11 cellular contexts compared by ENCODE assay signal in genomic region chr15:95929232-95929846, GRCh38.
DNase-seq lines count a peak whose midpoint lies in the region; ATAC-seq and TF ChIP-seq lines count a peak whose summit lies in the region.
"Had no signal": no experiment of that assay in that cellular context is flagged by ENCODE, and none has a peak within 500 bp of the region (broad histone marks: within the 10 kb centered on the region; RNA-seq: fewer than 3 reads in every experiment).

No MANE protein-coding gene starts in this region.

- no peak overlapping the region for H3K56ac ChIP-seq in H9 (ENCODE audit: insufficient read length, low read depth, low read length)

- H3K18ac ChIP-seq in H9 (ENCODE audit: insufficient read length, low read depth, low read length), result no peak overlapping the region

- CTCF ChIA-PET in activated CD8-positive, alpha-beta T cell treated with anti-CD3 and anti-CD28 coated beads, Interleukin-2, amount 10 ng/mL, durations not matched to agents 7 days and 5 days (lab: Charles Lee), result no interaction called here

- H3K27ac ChIP-seq in DND-41 (ENCODE audit: low read length), result peak overlapping the region; percentile 77
- H3K27ac ChIP-seq in H9 (ENCODE audit: insufficient read length, low read depth, low read length), result no peak overlapping the region
- no peak overlapping the region for H3K27ac ChIP-seq in lower lobe of right lung
- no peak overlapping the region for H3K27ac ChIP-seq in esophagus muscularis mucosa (replicated peaks in 1 of 4)

- H2BK12ac ChIP-seq in H9 (ENCODE audit: insufficient read length, low read depth, low read length), result no peak overlapping the region

- no peaks in the 10 kb centered on the region for H3K23me2 ChIP-seq in H9 (ENCODE audit: insufficient read length, low read depth, low read length, poor library complexity, severe bottlenecking)

- ATAC-seq in DND-41 (ENCODE audit: insufficient read depth, low read depth), result peak; percentile 91
- peak; percentile 66 for ATAC-seq in GM19467 (IDR thresholded peaks at IDR 0.05; ENCODE audit: unreplicated experiment)
- peak; percentile 84 for ATAC-seq in HG03558 (IDR thresholded peaks at IDR 0.05; ENCODE audit: extremely low read depth, unreplicated experiment)
- no peak for ATAC-seq in activated CD8-positive, alpha-beta T cell treated with anti-CD3 and anti-CD28 coated beads, Interleukin-2, amount 10 ng/mL, durations not matched to agents 7 days and 5 days
- no peak for ATAC-seq in lower lobe of right lung

- peaks cover 6% of the 10 kb centered on the region for H3K27me3 Mint-ChIP-seq in activated CD8-positive, alpha-beta T cell treated with anti-CD3 and anti-CD28 coated beads, Interleukin-2, amount 10 ng/mL, durations not matched to agents 7 days and 5 days (ENCODE audit: low read depth)
- H3K27me3 Mint-ChIP-seq in H9 (ENCODE audit: low read depth), result peaks cover 9% of the 10 kb centered on the region
- H3K27me3 Mint-ChIP-seq: dendritic cell treated with granulocyte-macrophage colony-stimulating factor and Interleukin-4, amounts not matched to agents 40 ng/mL and 50 ng/mL, for 4 days had no signal

- H3K4me1 Mint-ChIP-seq in activated CD8-positive, alpha-beta T cell treated with anti-CD3 and anti-CD28 coated beads, Interleukin-2, amount 10 ng/mL, durations not matched to agents 7 days and 5 days (ENCODE audit: low read depth), result peaks cover 16% of the 10 kb centered on the region
- no peaks in the 10 kb centered on the region for H3K4me1 Mint-ChIP-seq in H9

- H3K27ac Mint-ChIP-seq in activated CD8-positive, alpha-beta T cell treated with anti-CD3 and anti-CD28 coated beads, Interleukin-2, amount 10 ng/mL, durations not matched to agents 7 days and 5 days, result peak overlapping the region; percentile 66
- no peak overlapping the region for H3K27ac Mint-ChIP-seq in H9
- H3K27ac Mint-ChIP-seq: dendritic cell treated with granulocyte-macrophage colony-stimulating factor and Interleukin-4, amounts not matched to agents 40 ng/mL and 50 ng/mL, for 4 days; mesothelial cell of epicardium had no signal

- H2BK5ac ChIP-seq in H9 (ENCODE audit: insufficient read length, low read length), result no peak overlapping the region

- H3K4me2 ChIP-seq in DND-41 (ENCODE audit: insufficient read depth, low read length), result no peak overlapping the region
- H3K4me2 ChIP-seq in H9 (ENCODE audit: insufficient read depth, insufficient read length, low read length), result no peak overlapping the region

- no peak overlapping the region for H2BK15ac ChIP-seq in H9 (ENCODE audit: low read depth, low read length)

- peaks cover 41% of the 10 kb centered on the region for H3K4me1 ChIP-seq in DND-41 (ENCODE audit: insufficient read depth, low read length)
- H3K4me1 ChIP-seq in H9 (ENCODE audit: insufficient read depth, low read length), result no peaks in the 10 kb centered on the region
- H3K4me1 ChIP-seq in lower lobe of right lung, result no peaks in the 10 kb centered on the region
- H3K4me1 ChIP-seq in esophagus muscularis mucosa, result peaks cover 0 to 11% (median 5%) of the 10 kb centered on the region in 4 donors

- no peak overlapping the region for H3K4ac ChIP-seq in H9 (ENCODE audit: low read depth, low read length)

- no peak overlapping the region for H2BK20ac ChIP-seq in H9 (ENCODE audit: low read depth, low read length, poor library complexity, severe bottlenecking)

- TF ChIP-seq CTCF in DND-41 (IDR thresholded peaks at IDR 0.05; ENCODE audit: borderline replicate concordance, extremely low read depth, low read length, poor library complexity, severe bottlenecking) (no peak), H9 (conservative IDR thresholded peaks at IDR 0.05) (no peak), lower lobe of right lung (IDR thresholded peaks at IDR 0.05) (no peak), esophagus muscularis mucosa (IDR thresholded peaks at IDR 0.05) (no peak)

- H3K9ac ChIP-seq in DND-41 (ENCODE audit: low read depth, low read length) (peak overlapping the region; percentile 30; the same call in 1 of the 2 replicates), H9 (ENCODE audit: extremely low read depth, insufficient read length, low read length) (no peak overlapping the region)

- no peak for TF ChIP-seq EP300 in esophagus muscularis mucosa (IDR thresholded peaks at IDR 0.05)

- H2AFZ ChIP-seq in DND-41 (ENCODE audit: low read depth, low read length) (peak overlapping the region; percentile 12), H9 (ENCODE audit: low read length) (no peak overlapping the region)

- peak overlapping the region; percentile 15 for H3K4me3 Mint-ChIP-seq in activated CD8-positive, alpha-beta T cell treated with anti-CD3 and anti-CD28 coated beads, Interleukin-2, amount 10 ng/mL, durations not matched to agents 7 days and 5 days
- H3K4me3 Mint-ChIP-seq in H9, result no peak overlapping the region
- H3K4me3 Mint-ChIP-seq: dendritic cell treated with granulocyte-macrophage colony-stimulating factor and Interleukin-4, amounts not matched to agents 40 ng/mL and 50 ng/mL, for 4 days; mesothelial cell of epicardium had no signal

- no peak overlapping the region for H4K91ac ChIP-seq in H9 (ENCODE audit: insufficient read length, low read depth, low read length)

- peaks cover 10% of the 10 kb centered on the region for H3K36me3 Mint-ChIP-seq in activated CD8-positive, alpha-beta T cell treated with anti-CD3 and anti-CD28 coated beads, Interleukin-2, amount 10 ng/mL, durations not matched to agents 7 days and 5 days (ENCODE audit: low read depth)
- no peaks in the 10 kb centered on the region for H3K36me3 Mint-ChIP-seq in H9 (ENCODE audit: insufficient read depth in 1 of 3, low read depth in 3 of 3)
- H3K36me3 Mint-ChIP-seq: mesothelial cell of epicardium had no signal

- H3K14ac ChIP-seq in H9 (ENCODE audit: insufficient read depth, low read length), result no peak overlapping the region

- no peaks in the 10 kb centered on the region for H3K27me3 ChIP-seq in DND-41 (ENCODE audit: insufficient read depth, low read length, poor library complexity)
- no peaks in the 10 kb centered on the region for H3K27me3 ChIP-seq in H9 (ENCODE audit: insufficient read depth, low read length)
- no peaks in the 10 kb centered on the region for H3K27me3 ChIP-seq in lower lobe of right lung (ENCODE audit: low read depth)
- H3K27me3 ChIP-seq in esophagus muscularis mucosa, result no peaks in the 10 kb centered on the region

- DNase-seq in DND-41, result peak; percentile 78
- peak; percentile 56 for DNase-seq in activated CD8-positive, alpha-beta T cell treated with anti-CD3 and anti-CD28 coated beads, Interleukin-2, amount 10 ng/mL, durations not matched to agents 7 days and 5 days
- DNase-seq in H9, result no peak
- no peak for DNase-seq in lower lobe of right lung
- no peak for DNase-seq in effector CD4-positive, alpha-beta T cell
- no peak for DNase-seq in esophagus muscularis mucosa (ENCODE audit: extremely low spot score)
- DNase-seq: T1000 had no signal

- no peaks in the 10 kb centered on the region for H4K20me1 ChIP-seq in DND-41 (ENCODE audit: insufficient read depth, low read length)
- no peaks in the 10 kb centered on the region for H4K20me1 ChIP-seq in H9 (ENCODE audit: control insufficient read depth, insufficient read depth, insufficient read length)

- no peak overlapping the region for H3T11ph ChIP-seq in H9 (ENCODE audit: low read length)

- H3K4me3 ChIP-seq in DND-41 (ENCODE audit: low read depth in 1 of 2, low read length in 2 of 2), result no peak overlapping the region
- no peak overlapping the region for H3K4me3 ChIP-seq in lower lobe of right lung
- no peak overlapping the region for H3K4me3 ChIP-seq in esophagus muscularis mucosa

- no CpG with 5 or more reads among the region's 7 CpGs for WGBS in H9 (ENCODE audit: extremely low coverage, insufficient read length, low lambda C conversion rate)
- 68% methylated on average over 7 of the region's 7 CpGs for WGBS in esophagus muscularis mucosa

- H4K8ac ChIP-seq in H9 (replicated peaks; ENCODE audit: insufficient read length, low read depth, low read length), result no peak overlapping the region

- TF ChIP-seq POLR2A in esophagus muscularis mucosa (IDR thresholded peaks at IDR 0.05; ENCODE audit: low read depth), result no peak

- H3K9me3 Mint-ChIP-seq in activated CD8-positive, alpha-beta T cell treated with anti-CD3 and anti-CD28 coated beads, Interleukin-2, amount 10 ng/mL, durations not matched to agents 7 days and 5 days (ENCODE audit: insufficient read depth), result no peaks in the 10 kb centered on the region
- no peaks in the 10 kb centered on the region for H3K9me3 Mint-ChIP-seq in H9
- H3K9me3 Mint-ChIP-seq: dendritic cell treated with granulocyte-macrophage colony-stimulating factor and Interleukin-4, amounts not matched to agents 40 ng/mL and 50 ng/mL, for 4 days had no signal

- H3K36me3 ChIP-seq in DND-41 (ENCODE audit: insufficient read depth, low read length) (no peaks in the 10 kb centered on the region), lower lobe of right lung (no peaks in the 10 kb centered on the region), esophagus muscularis mucosa (no peaks in the 10 kb centered on the region)

- no peak overlapping the region for H2AK5ac ChIP-seq in H9 (ENCODE audit: insufficient read length, low read length)

- intact Hi-C loops in lower lobe of right lung (cut with DNase I) (no loop called here), esophagus muscularis mucosa (cut with DNase I) (no loop called here)

- no peak overlapping the region for H4K5ac ChIP-seq in H9 (ENCODE audit: insufficient read length, low read depth, low read length)

- no peak overlapping the region for H3K23ac ChIP-seq in H9 (ENCODE audit: insufficient read length, low read depth, low read length)

- H3K9me3 ChIP-seq in DND-41 (ENCODE audit: insufficient read depth, low read length, severe bottlenecking) (no peaks in the 10 kb centered on the region), H9 (ENCODE audit: control insufficient read depth, low read depth, low read length) (no peaks in the 10 kb centered on the region), lower lobe of right lung (no peaks in the 10 kb centered on the region), esophagus muscularis mucosa (no peaks in the 10 kb centered on the region)

- no peak overlapping the region for H2BK120ac ChIP-seq in H9 (ENCODE audit: low read depth, low read length, poor library complexity, severe bottlenecking)

- H3K79me2 ChIP-seq in DND-41 (ENCODE audit: insufficient read depth, low read length) (no peaks in the 10 kb centered on the region), H9 (ENCODE audit: insufficient read depth, low read length) (no peaks in the 10 kb centered on the region)

- POLR2A ChIA-PET in activated CD8-positive, alpha-beta T cell treated with anti-CD3 and anti-CD28 coated beads, Interleukin-2, amount 10 ng/mL, durations not matched to agents 7 days and 5 days (lab: Charles Lee), result no interaction called here

- no peaks in the 10 kb centered on the region for H3K79me1 ChIP-seq in H9 (ENCODE audit: insufficient read depth, low read depth, low read length, poor library complexity, severe bottlenecking)

Comparison
In these comparisons a context has a peak if more than half of its experiments do, and no peak if none do; other contexts are left out.
1. ATAC-seq: peak in DND-41 (single experiment), GM19467 (single experiment) and HG03558 (single experiment); none in activated CD8-positive, alpha-beta T cell treated with anti-CD3 and anti-CD28 coated beads, Interleukin-2, amount 10 ng/mL, durations not matched to agents 7 days and 5 days (single experiment) and lower lobe of right lung (0 of 2).
2. DNase-seq: peak in DND-41 (single experiment) and activated CD8-positive, alpha-beta T cell treated with anti-CD3 and anti-CD28 coated beads, Interleukin-2, amount 10 ng/mL, durations not matched to agents 7 days and 5 days (single experiment); none in H9 (single experiment), lower lobe of right lung (single experiment), effector CD4-positive, alpha-beta T cell (single experiment) and esophagus muscularis mucosa (single experiment).